8 cellular contexts compared by ENCODE assay signal in genomic region chr5:138610468-138611294, GRCh38. TPM values are rescaled to one million over a fixed set of nuclear protein-coding genes. Genes with fewer than 3 reads are reported as not detected.
DNase-seq lines count a peak whose midpoint lies in the region; ATAC-seq and TF ChIP-seq lines count a peak whose summit lies in the region.

No MANE protein-coding gene starts in this region.

- H4K8ac ChIP-seq in mesenchymal stem cell (ENCODE audit: low read length) = peak overlapping the region; percentile 97

- H3K4me3 ChIP-seq in mesenchymal stem cell (ENCODE audit: insufficient read depth in 1 of 2, low read depth in 1 of 2, low read length in 2 of 2) (peak overlapping the region; percentile 41 to 67), uterus (no peak overlapping the region)

- peak overlapping the region; percentile 14 to 73 for H3K4ac ChIP-seq in mesenchymal stem cell (ENCODE audit: low read depth in 1 of 2, low read length in 2 of 2)

- H3K4me1 Mint-ChIP-seq in activated T-cell treated with anti-CD3 and anti-CD28 coated beads, Interleukin-2, amount 50 U/mL, for 4 hours (ENCODE audit: low read depth) = peaks cover 11% of the 10 kb centered on the region
- H3K4me1 Mint-ChIP-seq in activated T-cell treated with anti-CD3 and anti-CD28 coated beads, Interleukin-2, amount 50 U/mL, for 24 hours (ENCODE audit: low read depth) = peaks cover 13% of the 10 kb centered on the region

- no peak overlapping the region for H2AK5ac ChIP-seq in mesenchymal stem cell (ENCODE audit: low read length, severe bottlenecking)

- H3K9me3 Mint-ChIP-seq in activated T-cell treated with anti-CD3 and anti-CD28 coated beads, Interleukin-2, amount 50 U/mL, for 4 hours = no peaks in the 10 kb centered on the region
- no peaks in the 10 kb centered on the region for H3K9me3 Mint-ChIP-seq in activated T-cell treated with anti-CD3 and anti-CD28 coated beads, Interleukin-2, amount 50 U/mL, for 24 hours

- H3K9ac ChIP-seq in mesenchymal stem cell (ENCODE audit: low read length) = peak overlapping the region; percentile 63

- H3K18ac ChIP-seq in mesenchymal stem cell (ENCODE audit: low read depth in 1 of 2, low read length in 2 of 2) = peak overlapping the region; percentile 74 to 75

- H4K91ac ChIP-seq in mesenchymal stem cell (ENCODE audit: low read length) = peak overlapping the region; percentile 90

- H3K36me3 Mint-ChIP-seq in activated T-cell treated with anti-CD3 and anti-CD28 coated beads, Interleukin-2, amount 50 U/mL, for 4 hours (ENCODE audit: insufficient read depth) = no peaks in the 10 kb centered on the region
- H3K36me3 Mint-ChIP-seq in activated T-cell treated with anti-CD3 and anti-CD28 coated beads, Interleukin-2, amount 50 U/mL, for 24 hours (ENCODE audit: low read depth) = no peaks in the 10 kb centered on the region

- peak overlapping the region; percentile 65 for H3K4me2 ChIP-seq in mesenchymal stem cell (ENCODE audit: low read length, poor library complexity, severe bottlenecking)

- H3K4me1 ChIP-seq in mesenchymal stem cell (ENCODE audit: control insufficient read depth, insufficient read depth, low read depth, low read length) = peaks cover 11% of the 10 kb centered on the region
- H3K4me1 ChIP-seq in uterus = no peaks in the 10 kb centered on the region

- TF ChIP-seq CTCF in uterus (IDR thresholded peaks at IDR 0.05) = peak in 2 of 4 experiments; percentile 15 to 25

- H3K23ac ChIP-seq in mesenchymal stem cell (ENCODE audit: low read length in 2 of 2) = no peak overlapping the region

- peak overlapping the region; percentile 60 for H2BK15ac ChIP-seq in mesenchymal stem cell (ENCODE audit: low read depth, poor library complexity, severe bottlenecking)

- H3K36me3 ChIP-seq in mesenchymal stem cell (ENCODE audit: control insufficient read depth in 1 of 2, insufficient read depth in 2 of 2, low read depth in 1 of 2, low read length in 2 of 2) (no peaks in the 10 kb centered on the region), uterus (no peaks in the 10 kb centered on the region)

- H3K14ac ChIP-seq in mesenchymal stem cell (ENCODE audit: low read length in 2 of 2) = peak overlapping the region in 1 of 2 experiments; percentile 86

- peaks cover 43% of the 10 kb centered on the region for H3K27me3 Mint-ChIP-seq in activated T-cell treated with anti-CD3 and anti-CD28 coated beads, Interleukin-2, amount 50 U/mL, for 4 hours (ENCODE audit: low read depth)
- peaks cover 63% of the 10 kb centered on the region for H3K27me3 Mint-ChIP-seq in activated T-cell treated with anti-CD3 and anti-CD28 coated beads, Interleukin-2, amount 50 U/mL, for 24 hours

- DNase-seq in activated T-cell treated with anti-CD3 and anti-CD28 coated beads, Interleukin-2, amount 50 U/mL, for 4 hours = no peak
- no peak for DNase-seq in activated T-cell treated with anti-CD3 and anti-CD28 coated beads, Interleukin-2, amount 50 U/mL, for 24 hours
- peak; percentile 76 for DNase-seq in ecto neural progenitor cell (ENCODE audit: low spot score)
- peak; percentile 43 for DNase-seq in mesenchymal stem cell
- peak in 1 of 2 donors; percentile 19 for DNase-seq in uterus
- no peak for DNase-seq in SW 1271 (lab: John Stamatoyannopoulos, UW)
- DNase-seq in NCI-H345 treated with DMSO at 0.1 percent for 48 hours (lab: John Stamatoyannopoulos, UW; ENCODE audit: unreplicated experiment) = no peak
- DNase-seq in left colon = no peak

- peak; percentile 57 to 59 for ATAC-seq in activated T-cell treated with anti-CD3 and anti-CD28 coated beads, Interleukin-2, amount 50 U/mL, for 4 hours
- ATAC-seq in left colon = no peak

- peak overlapping the region; percentile 7 to 87 for H2BK12ac ChIP-seq in mesenchymal stem cell (ENCODE audit: low read length in 2 of 2)

- no peak overlapping the region for H3K4me3 Mint-ChIP-seq in activated T-cell treated with anti-CD3 and anti-CD28 coated beads, Interleukin-2, amount 50 U/mL, for 4 hours
- no peak overlapping the region for H3K4me3 Mint-ChIP-seq in activated T-cell treated with anti-CD3 and anti-CD28 coated beads, Interleukin-2, amount 50 U/mL, for 24 hours

- H2AFZ ChIP-seq in mesenchymal stem cell (ENCODE audit: low read depth, low read length) = no peak overlapping the region

- H3K27ac Mint-ChIP-seq in activated T-cell treated with anti-CD3 and anti-CD28 coated beads, Interleukin-2, amount 50 U/mL, for 24 hours = no peak overlapping the region

- H2BK5ac ChIP-seq in mesenchymal stem cell (ENCODE audit: low read depth, low read length, poor library complexity, severe bottlenecking) = no peak overlapping the region

- TF ChIP-seq POLR2A in uterus (IDR thresholded peaks at IDR 0.05) = no peak

- no peaks in the 10 kb centered on the region for H3K79me1 ChIP-seq in mesenchymal stem cell (replicated peaks; ENCODE audit: low read length, poor library complexity, severe bottlenecking)

- peak overlapping the region; percentile 87 for H2BK120ac ChIP-seq in mesenchymal stem cell (ENCODE audit: low read depth, low read length)

- intact Hi-C loops in uterus (cut with DNase I; ENCODE audit: low total_unique reads) (no loop called here), left colon (cut with DNase I, micrococcal nuclease) (no loop called here)

- H3K27me3 ChIP-seq in mesenchymal stem cell (ENCODE audit: control insufficient read depth in 1 of 2, insufficient read depth in 1 of 2, low read length in 2 of 2) = peaks cover 0 to 7% of the 10 kb centered on the region in 2 experiments
- no peaks in the 10 kb centered on the region for H3K27me3 ChIP-seq in uterus

- 15% methylated on average over 13 of the region's 18 CpGs for WGBS in mesenchymal stem cell

- H3K9me3 ChIP-seq in mesenchymal stem cell (ENCODE audit: control insufficient read depth, low read length) (no peaks in the 10 kb centered on the region), uterus (no peaks in the 10 kb centered on the region)

- H3K27ac ChIP-seq in mesenchymal stem cell (ENCODE audit: low read length, poor library complexity, severe bottlenecking) (no peak overlapping the region), uterus (peak overlapping the region; percentile 33 to 68)

RNA-seq across cellular contexts. Expression of gene HSPA9, which starts 35.5 kb away (rescaled TPM):
- 100 to 1,000 TPM; 701 to 707 (median 707) TPM for total RNA-seq in activated T-cell treated with anti-CD3 and anti-CD28 coated beads, Interleukin-2, amount 50 U/mL, for 4 hours
- polyA plus RNA-seq in mesenchymal stem cell (2013, experiment 1 of 2) = 157 TPM
- 152 TPM for polyA plus RNA-seq in mesenchymal stem cell (2013, experiment 2 of 2)
- 100 to 1,000 TPM; 128 to 254 (median 154) TPM for total RNA-seq in uterus
- total RNA-seq in left colon = 100 to 1,000 TPM; 175 to 206 TPM

Comparison
In these comparisons a context has a peak if more than half of its experiments do, and no peak if none do; other contexts are left out.
1. DNase-seq: peak in ecto neural progenitor cell (single experiment) and mesenchymal stem cell (single experiment); none in activated T-cell treated with anti-CD3 and anti-CD28 coated beads, Interleukin-2, amount 50 U/mL, for 4 hours (single experiment), activated T-cell treated with anti-CD3 and anti-CD28 coated beads, Interleukin-2, amount 50 U/mL, for 24 hours (single experiment), SW 1271 (0 of 2), NCI-H345 treated with DMSO at 0.1 percent for 48 hours (single experiment) and left colon (0 of 2).
2. H3K4me3 ChIP-seq: peak in mesenchymal stem cell (2 of 2); none in uterus (0 of 2).